In the genomic region with DNA sequence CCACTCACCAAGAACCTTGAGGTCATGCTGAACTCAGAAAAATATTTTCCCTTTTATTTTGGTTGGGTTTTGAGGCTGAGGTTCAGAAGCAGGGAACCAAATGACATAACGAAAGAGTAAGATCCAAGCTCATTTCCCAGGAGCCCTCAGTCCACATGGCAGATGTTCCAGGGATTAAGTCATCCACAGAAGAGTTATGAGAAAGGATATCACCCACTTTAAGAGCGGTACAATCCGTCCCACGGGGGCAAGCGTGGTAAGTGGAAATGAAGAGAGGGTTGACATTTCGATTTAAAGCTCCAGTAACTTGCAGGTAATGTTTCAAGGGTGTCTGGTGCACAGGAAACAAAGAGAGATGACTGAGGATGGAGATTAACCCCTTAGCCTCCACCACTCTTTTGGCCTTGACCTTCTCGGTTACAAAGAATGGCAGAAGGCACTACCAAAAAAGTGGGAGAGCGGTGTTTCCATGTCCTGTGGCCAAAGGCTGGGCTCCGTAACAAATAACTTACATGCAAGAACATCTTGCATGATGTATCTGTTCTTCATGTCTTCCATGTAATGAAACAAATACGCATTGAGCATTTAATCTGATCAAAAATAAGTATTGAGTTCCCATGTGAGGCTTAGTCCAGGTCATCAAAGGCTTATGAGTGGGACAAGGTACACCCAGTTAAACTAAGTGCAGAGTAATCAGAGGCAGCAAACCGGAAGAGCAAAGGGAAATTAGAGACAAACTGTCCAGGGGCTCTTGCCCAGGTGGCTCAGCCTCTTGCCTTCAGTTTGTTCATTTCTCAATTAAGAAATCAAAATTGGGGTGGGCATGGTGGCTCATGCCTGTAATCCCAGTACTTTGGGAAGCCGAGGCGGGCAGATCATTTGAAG, we compare ENCODE assay signal across 12 cellular contexts.
DNase-seq lines count a peak whose midpoint lies in the region; ATAC-seq and TF ChIP-seq lines count a peak whose summit lies in the region.
"Had no signal": no experiment of that assay in that cellular context is flagged by ENCODE, and none has a peak within 500 bp of the region (broad histone marks: within the 10 kb centered on the region; RNA-seq: fewer than 3 reads in every experiment).

No MANE protein-coding gene starts in this region.

- ATAC-seq in HG03571 (IDR thresholded peaks at IDR 0.05; ENCODE audit: unreplicated experiment) (no peak), GM18517 (IDR thresholded peaks at IDR 0.05; ENCODE audit: unreplicated experiment) (no peak), GM21717 (IDR thresholded peaks at IDR 0.05; ENCODE audit: unreplicated experiment) (no peak)

- POLR2A ChIA-PET in RWPE1 (lab: Yijun Ruan, JAX; ENCODE audit: low non-redundant PET): interaction anchor here (0.6 kb wide), 1 partner anchor 103 kb away, joined by 6 read pairs; no protein-coding TSS in a partner anchor

- H3K4me1 ChIP-seq in cardiac muscle cell (ENCODE audit: low read depth) (peaks cover 25% of the 10 kb centered on the region), skeletal muscle satellite cell (ENCODE audit: control insufficient read depth, insufficient read depth, low read length) (peaks cover 9% of the 10 kb centered on the region)

- H3K27ac Mint-ChIP-seq in activated T-cell treated with anti-CD3 and anti-CD28 coated beads, Interleukin-2, amount 50 U/mL, for 24 hours: no peak overlapping the region
- H3K27ac Mint-ChIP-seq: activated CD4-positive, alpha-beta memory T cell treated with anti-CD3 and anti-CD28 coated beads for 36 hours; activated naive CD8-positive, alpha-beta T cell had no signal

- H3K36me3 Mint-ChIP-seq in activated T-cell treated with anti-CD3 and anti-CD28 coated beads, Interleukin-2, amount 50 U/mL, for 24 hours (ENCODE audit: low read depth): no peaks in the 10 kb centered on the region

- H3K27ac ChIP-seq in RWPE1: peak overlapping the region; percentile 79
- H3K27ac ChIP-seq in cardiac muscle cell: peak overlapping the region; percentile 87

- no peaks in the 10 kb centered on the region for H3K36me3 ChIP-seq in cardiac muscle cell
- no peaks in the 10 kb centered on the region for H3K36me3 ChIP-seq in skeletal muscle satellite cell (ENCODE audit: insufficient read depth, low read length)

- H3K9me3 ChIP-seq in cardiac muscle cell (ENCODE audit: low read depth): no peaks in the 10 kb centered on the region
- no peaks in the 10 kb centered on the region for H3K9me3 ChIP-seq in skeletal muscle satellite cell (replicated peaks; ENCODE audit: low read length)

- peaks cover 22% of the 10 kb centered on the region for H3K4me1 Mint-ChIP-seq in activated T-cell treated with anti-CD3 and anti-CD28 coated beads, Interleukin-2, amount 50 U/mL, for 24 hours (ENCODE audit: low read depth)

- H3K9ac ChIP-seq in skeletal muscle satellite cell (ENCODE audit: low read depth, low read length): no peak overlapping the region

- no peak overlapping the region for H3K4me3 Mint-ChIP-seq in activated T-cell treated with anti-CD3 and anti-CD28 coated beads, Interleukin-2, amount 50 U/mL, for 24 hours
- H3K4me3 Mint-ChIP-seq: activated CD4-positive, alpha-beta memory T cell treated with anti-CD3 and anti-CD28 coated beads for 36 hours; activated naive CD8-positive, alpha-beta T cell had no signal

- DNase-seq in GM03348 (ENCODE audit: low spot score) (peak; percentile 73), RWPE1 (ENCODE audit: low spot score) (no peak), cardiac muscle cell (ENCODE audit: low read depth in 1 of 2, low spot score in 1 of 2) (no peak)
- no peak for DNase-seq in activated T-cell treated with anti-CD3 and anti-CD28 coated beads, Interleukin-2, amount 50 U/mL, for 24 hours
- DNase-seq: activated CD4-positive, alpha-beta memory T cell treated with anti-CD3 and anti-CD28 coated beads for 36 hours; NCI-H526 treated with DMSO at 0.1 percent for 48 hours; stimulated activated CD4-positive, alpha-beta T cell treated with anti-CD3 and anti-CD28 coated beads, Interleukin-2, amount 100 ng/mL, for 48 hours had no signal

- H3K27me3 ChIP-seq in cardiac muscle cell (no peaks in the 10 kb centered on the region), skeletal muscle satellite cell (ENCODE audit: control insufficient read depth, insufficient read depth, low read length) (no peaks in the 10 kb centered on the region)

- H3K9me3 Mint-ChIP-seq in activated T-cell treated with anti-CD3 and anti-CD28 coated beads, Interleukin-2, amount 50 U/mL, for 24 hours: peaks cover 6% of the 10 kb centered on the region

- H3K4me3 ChIP-seq in cardiac muscle cell (no peak overlapping the region), skeletal muscle satellite cell (ENCODE audit: low read length) (no peak overlapping the region)

- CTCF ChIA-PET in RWPE1 (lab: Yijun Ruan, JAX): interaction anchor here (0.5 kb wide), 1 partner anchor 125 kb away, joined by 5 read pairs; no protein-coding TSS in a partner anchor

- TF ChIP-seq CTCF in RWPE1 (conservative IDR thresholded peaks at IDR 0.05; ENCODE audit: low read depth): no peak
- TF ChIP-seq CTCF in cardiac muscle cell (IDR thresholded peaks at IDR 0.05; ENCODE audit: low read depth, low read length): no peak

- H3K4me2 ChIP-seq in skeletal muscle satellite cell (ENCODE audit: low read length): peak overlapping the region; percentile 27

- H3K27me3 Mint-ChIP-seq in activated T-cell treated with anti-CD3 and anti-CD28 coated beads, Interleukin-2, amount 50 U/mL, for 24 hours: no peaks in the 10 kb centered on the region
- H3K27me3 Mint-ChIP-seq: activated CD4-positive, alpha-beta memory T cell treated with anti-CD3 and anti-CD28 coated beads for 36 hours; activated naive CD8-positive, alpha-beta T cell had no signal
